ENCODE assay signal across 12 cellular contexts in the genomic region with DNA sequence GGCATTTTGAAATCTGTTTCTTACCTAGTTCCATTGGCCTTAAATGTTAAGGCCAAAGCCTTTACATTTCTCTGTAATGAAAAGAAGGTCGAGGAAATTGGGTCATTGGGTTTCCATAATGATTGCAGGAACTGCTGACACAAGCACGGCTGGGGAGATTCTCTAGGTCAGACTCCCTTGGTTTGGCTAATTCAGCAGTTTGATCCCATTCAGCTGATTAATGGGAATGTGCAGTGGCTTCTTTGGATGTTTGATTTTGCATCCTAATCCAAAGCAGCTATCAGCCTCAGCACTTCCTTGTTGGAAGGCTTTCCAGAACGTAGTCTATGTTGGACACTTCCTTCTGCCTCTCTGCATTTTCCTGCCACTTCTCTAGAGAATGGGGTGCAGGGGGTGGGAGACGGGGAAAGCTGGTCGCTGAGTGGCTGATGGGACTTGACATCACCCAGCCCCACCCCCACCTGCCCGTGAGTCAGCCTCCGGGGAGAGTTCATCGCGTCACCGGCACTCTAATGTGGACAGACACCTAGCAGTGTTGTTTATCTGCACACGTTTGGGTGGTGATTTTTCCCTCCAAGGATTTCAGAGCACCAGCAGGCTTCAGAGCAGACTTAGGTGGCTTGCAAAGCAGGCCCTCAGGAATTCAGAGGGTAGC. TPM values are rescaled to one million over a fixed set of nuclear protein-coding genes. Genes with fewer than 3 reads are reported as not detected.
DNase-seq lines count a peak whose midpoint lies in the region; ATAC-seq, FAIRE-seq and TF ChIP-seq lines count a peak whose summit lies in the region.
"Had no signal": no experiment of that assay in that cellular context is flagged by ENCODE, and none has a peak within 500 bp of the region (broad histone marks: within the 10 kb centered on the region; RNA-seq: fewer than 3 reads in every experiment).

No MANE protein-coding gene starts in this region.

- TF ChIP-seq POLR2A in HepG2 (IDR thresholded peaks at IDR 0.05; ENCODE audit: insufficient read depth in 1 of 2, low read depth in 2 of 2, low read length in 2 of 2) = no peak

- no peak for FAIRE-seq in HepG2 (lab: Jason Lieb, UNC)
- peak; percentile 97 for FAIRE-seq in islet of Langerhans (lab: Jason Lieb, UNC)

- H3K36me3 ChIP-seq in liver (ENCODE audit: control insufficient read depth in 4 of 4, insufficient read depth in 3 of 4, low read depth in 1 of 4, low read length in 3 of 4) = peaks cover 0 to 2% (median 0%) of the 10 kb centered on the region in 4 donors
- H3K36me3 ChIP-seq in HepG2 (replicated peaks in 1 of 2; ENCODE audit: control insufficient read depth in 1 of 2, insufficient read depth in 2 of 2, low read length in 2 of 2) = peaks cover 4 to 16% of the 10 kb centered on the region in 2 experiments; a peak in 3 of 5 replicates
- H3K36me3 ChIP-seq in WERI-Rb-1 = no peaks in the 10 kb centered on the region
- H3K36me3 ChIP-seq: BLaER1 had no signal

- no peak for TF ChIP-seq CTCF in liver (IDR thresholded peaks at IDR 0.05; ENCODE audit: low read depth, low read length, missing input control)
- no peak for TF ChIP-seq CTCF in HepG2 (CRISPR knock-in tag; IDR thresholded peaks at IDR 0.05)
- TF ChIP-seq CTCF in WERI-Rb-1 (IDR thresholded peaks at IDR 0.05; ENCODE audit: low read depth, low read length) = no peak

- CTCF ChIA-PET in HepG2 (lab: Yijun Ruan, JAX; ENCODE audit: low intra/inter-chr PET ratio, low total read pairs) = no interaction called here

- BruUV-seq in HepG2 (replicated peaks; lab: Mats Ljungman, UMichigan) = no TSS peak

- H3K9ac ChIP-seq in liver (ENCODE audit: low read depth in 1 of 2, low read length in 2 of 2) = no peak overlapping the region
- no peak overlapping the region for H3K9ac ChIP-seq in HepG2 (ENCODE audit: insufficient read depth, low read depth, low read length)
- H3K9ac ChIP-seq: BLaER1 had no signal

- in situ Hi-C loops in HepG2 (cut with HindIII; ENCODE audit: extremely low pct_ligation_motif_present, low pct_unique_long_range_greater_than_20kb) = no loop called here

- POLR2A ChIA-PET in HepG2 (lab: Yijun Ruan, JAX) = no interaction called here

- H3K9me3 ChIP-seq in liver (ENCODE audit: control insufficient read depth in 4 of 4, low read length in 3 of 4) (no peaks in the 10 kb centered on the region), HepG2 (ENCODE audit: low read length) (no peaks in the 10 kb centered on the region), WERI-Rb-1 (ENCODE audit: severe bottlenecking) (no peaks in the 10 kb centered on the region)
- H3K9me3 ChIP-seq: BLaER1 had no signal

- TF ChIP-seq RAD21 in liver (IDR thresholded peaks at IDR 0.05) (no peak), HepG2 (CRISPR knock-in tag; IDR thresholded peaks at IDR 0.05) (no peak)

- H3K27me3 ChIP-seq in liver (ENCODE audit: control insufficient read depth in 4 of 4, insufficient read depth in 4 of 4, low read length in 3 of 4) = no peaks in the 10 kb centered on the region
- H3K27me3 ChIP-seq in HepG2 (ENCODE audit: control insufficient read depth in 1 of 2, insufficient read depth in 2 of 2, low read length in 2 of 2) = no peaks in the 10 kb centered on the region
- no peaks in the 10 kb centered on the region for H3K27me3 ChIP-seq in WERI-Rb-1 (ENCODE audit: insufficient read depth, low read depth, severe bottlenecking)

- peaks cover 8 to 28% (median 18%) of the 10 kb centered on the region in 4 donors for H3K4me1 ChIP-seq in liver (ENCODE audit: control insufficient read depth in 4 of 4, insufficient read depth in 4 of 4, low read length in 3 of 4)
- H3K4me1 ChIP-seq in HepG2 (ENCODE audit: insufficient read depth, low read length) = peaks cover 17% of the 10 kb centered on the region

- no peak overlapping the region for H3K4me2 ChIP-seq in HepG2 (ENCODE audit: low read depth, low read length)

- H3K27ac ChIP-seq in liver (ENCODE audit: low read depth in 1 of 2, low read length in 2 of 2) (peak overlapping the region; percentile 52 to 80), HepG2 (ENCODE audit: extremely low read length, insufficient read depth, low read length) (no peak overlapping the region), WERI-Rb-1 (no peak overlapping the region)
- H3K27ac ChIP-seq: BLaER1 had no signal

- no peak overlapping the region for H2AFZ ChIP-seq in HepG2 (ENCODE audit: low read length)

- no peak for DNase-seq in HepG2 (ENCODE audit: low spot score)
- peak; percentile 31 for DNase-seq in WERI-Rb-1
- DNase-seq in globus pallidus (ENCODE audit: low spot score) = no peak
- DNase-seq in HCEC 1CT = no peak
- DNase-seq: activated naive CD4-positive, alpha-beta T cell treated with anti-CD3 and anti-CD28 coated beads, Interleukin-2, amount 10 ng/mL, durations not matched to agents 7 days and 5 days; midbrain; T1000 had no signal

- H3K4me3 ChIP-seq in liver (ENCODE audit: low read depth in 1 of 3, low read length in 3 of 3) (no peak overlapping the region), HepG2 (replicated peaks in 1 of 3; ENCODE audit: insufficient read depth in 1 of 3, low read depth in 2 of 3, low read length in 3 of 3) (no peak overlapping the region), WERI-Rb-1 (ENCODE audit: low read depth, low read length) (no peak overlapping the region)
- H3K4me3 ChIP-seq: BLaER1 had no signal

- WGBS in liver = 61% methylated on average over 11 of the region's 11 CpGs
- WGBS in HepG2 (ENCODE audit: low lambda C conversion rate) = 93% methylated on average over 9 of the region's 11 CpGs

- TF ChIP-seq EP300 in HepG2 (IDR thresholded peaks at IDR 0.05; ENCODE audit: low read depth in 2 of 2, low read length in 2 of 2) (no peak), HepG2 (CRISPR knock-in tag; IDR thresholded peaks at IDR 0.05; ENCODE audit: borderline replicate concordance) (no peak)

- no peaks in the 10 kb centered on the region for H3K79me2 ChIP-seq in HepG2 (ENCODE audit: insufficient read depth, low read length)

- H4K20me1 ChIP-seq in HepG2 (ENCODE audit: insufficient read depth, low read length) = no peaks in the 10 kb centered on the region
- H4K20me1 ChIP-seq: BLaER1 had no signal

- ATAC-seq in HepG2 (no peak), HG03097 (IDR thresholded peaks at IDR 0.05; ENCODE audit: low FRiP score, unreplicated experiment) (no peak), GM19463 (IDR thresholded peaks at IDR 0.05; ENCODE audit: unreplicated experiment) (no peak)

- intact Hi-C loops in HepG2 (cut with micrococcal nuclease; ENCODE audit: unreplicated experiment) = no loop called here

TF ChIP-seq in liver, 16 proteins besides CTCF, POLR2A, EP300 and RAD21 (continues in another document):
- peak; percentile 28 for TF ChIP-seq NR2F2 (IDR thresholded peaks at IDR 0.05)
- TF ChIP-seq ATF3 (IDR thresholded peaks at IDR 0.05) = peak; percentile 22
- no peak for TF ChIP-seq GABPA (IDR thresholded peaks at IDR 0.05 in 1 of 2, conservative IDR thresholded peaks at IDR 0.05 in 1 of 2)
- no peak for TF ChIP-seq FOXA2 (IDR thresholded peaks at IDR 0.05)
- no peak for TF ChIP-seq HNF4G (IDR thresholded peaks at IDR 0.05)

TF ChIP-seq in HepG2, 621 proteins besides CTCF, POLR2A, EP300 and RAD21 (continues in another document):
- 0 out of 4 replicates have a peak, but pooled peaks of 1 of the 2 experiments have one; percentile 22 for TF ChIP-seq MAFK (conservative IDR thresholded peaks at IDR 0.05 in 1 of 2, IDR thresholded peaks at IDR 0.05 in 1 of 2; ENCODE audit: low read length in 2 of 2)

RNA-seq across cellular contexts. Expression of gene PSEN2, which starts 5.4 kb away (rescaled TPM):
- total RNA-seq in liver (10 to 100 TPM in 1 of 2 donors, 1 to 10 TPM in 1; 6.9 to 19.0 TPM), HepG2 (2016; rRNA removed; fragmentation: Illumina TruSeq; extraction: Trizol) (5.9 and 13.1 TPM in 2 replicates)
- polyA plus RNA-seq in liver (10 to 100 TPM in 1 of 2 donors, 1 to 10 TPM in 1; 9.8 to 11.7 TPM), HepG2 (2011; rRNA removed) (5.9 and 11.1 TPM in 2 replicates)
- 4.8 and 5.9 TPM in 2 replicates for total RNA-seq in HepG2 (2016; cell fraction: cytosol; rRNA removed; fragmentation: Illumina TruSeq; extraction: Trizol; ENCODE audit: low read depth)
- 6.9 and 11.6 TPM in 2 replicates for total RNA-seq in HepG2 (2016; cell fraction: insoluble cytoplasmic fraction; rRNA removed; fragmentation: Illumina TruSeq; extraction: Trizol)
- total RNA-seq in HepG2 (2016; cell fraction: membrane; rRNA removed; fragmentation: Illumina TruSeq; extraction: Trizol) = 7.6 and 8.3 TPM in 2 replicates
- 12.6 and 13.3 TPM in 2 replicates for total RNA-seq in HepG2 (2016; cell fraction: nucleus; rRNA removed; fragmentation: Illumina TruSeq; extraction: Trizol)
- 6.9 and 7.2 TPM in 2 replicates for polyA plus RNA-seq in HepG2 (2011; cell fraction: cytosol; rRNA removed)
- polyA plus RNA-seq in HepG2 (2011; cell fraction: nucleus; rRNA removed) = 15.6 and 17.7 TPM in 2 replicates
- 3.6 and 4.6 TPM in 2 replicates for polyA plus RNA-seq in HepG2 (2012)
- polyA plus RNA-seq in HepG2 (2016; cell fraction: cytosol; fragmentation: Illumina TruSeq; extraction: Trizol; ENCODE audit: low read depth) = 3.9 TPM in 2 replicates
- 4.8 and 5.0 TPM in 2 replicates for polyA plus RNA-seq in HepG2 (2016; cell fraction: insoluble cytoplasmic fraction; fragmentation: Illumina TruSeq; extraction: Trizol; ENCODE audit: low read depth)
- polyA plus RNA-seq in HepG2 (2016; cell fraction: membrane; fragmentation: Illumina TruSeq; extraction: Trizol; ENCODE audit: low read depth) = 5.7 and 6.0 TPM in 2 replicates
- 17.4 and 20.1 TPM in 2 replicates for polyA plus RNA-seq in HepG2 (2016; cell fraction: nucleus; fragmentation: Illumina TruSeq; extraction: Trizol; ENCODE audit: insufficient read depth, low read depth)
- 21.7 and 55.4 TPM in 2 replicates for polyA minus RNA-seq in HepG2 (2011; rRNA and poly(A)+ RNA removed; ENCODE audit: low replicate concordance)
- 3.9 and 5.3 TPM in 2 replicates for polyA minus RNA-seq in HepG2 (2011; cell fraction: cytosol; rRNA and poly(A)+ RNA removed)
- polyA minus RNA-seq in HepG2 (2011; cell fraction: nucleus; rRNA and poly(A)+ RNA removed) = 10.3 and 12.7 TPM in 2 replicates

Comparison
In these comparisons a context has a peak if more than half of its experiments do, and no peak if none do; other contexts are left out.
1. H3K27ac ChIP-seq: peak in liver (2 of 2); none in HepG2 (single experiment) and WERI-Rb-1 (single experiment).